Comparison of ENCODE assay signal across 8 cellular contexts in genomic region chr13:44989071-44989889, GRCh38. TPM values are rescaled to one million over a fixed set of nuclear protein-coding genes. Genes with fewer than 3 reads are reported as not detected.
DNase-seq lines count a peak whose midpoint lies in the region; ATAC-seq and FAIRE-seq lines count a peak whose summit lies in the region.

Gene GPALPP1, plus strand, starts transcription at chr13:44989538. Its CDS starts 117 bp downstream, at chr13:44989655.
Gene NUFIP1, minus strand, starts transcription at chr13:44989471. Its CDS starts 35 bp downstream, at chr13:44989436.

- peak; percentile 29 for FAIRE-seq in endometrium (lab: Jason Lieb, UNC)

- H3K4me3 Mint-ChIP-seq in activated CD8-positive, alpha-beta memory T cell treated with anti-CD3 and anti-CD28 coated beads, Interleukin-2, amount 10 ng/mL, durations not matched to agents 7 days and 5 days: peak within 1 kb of the TSS; percentile 99

- DNase-seq in COR-L47 (lab: John Stamatoyannopoulos, UW): peak; percentile 89
- DNase-seq in HT-29 (ENCODE audit: low spot score): peak; percentile 99
- peak; percentile 94 for DNase-seq in NOMO-1 treated with DMSO at 0.1 percent for 48 hours (lab: John Stamatoyannopoulos, UW; ENCODE audit: unreplicated experiment)
- DNase-seq in activated CD8-positive, alpha-beta memory T cell treated with anti-CD3 and anti-CD28 coated beads, Interleukin-2, amount 10 ng/mL, durations not matched to agents 7 days and 5 days: peak; percentile 97
- DNase-seq in mesenteric fat pad (ENCODE audit: low spot score): peak; percentile 94
- DNase-seq in stimulated activated CD8-positive, alpha-beta memory T cell treated with anti-CD3 and anti-CD28 coated beads, Interleukin-15, amount 100 ng/mL, for 1 hour (ENCODE audit: low read depth): peak; percentile 86

- ATAC-seq in GM21360 (IDR thresholded peaks at IDR 0.05; ENCODE audit: unreplicated experiment): peak; percentile 98
- ATAC-seq in activated CD8-positive, alpha-beta memory T cell treated with anti-CD3 and anti-CD28 coated beads, Interleukin-2, amount 10 ng/mL, durations not matched to agents 7 days and 5 days: peak; percentile 97

- peak within 1 kb of the TSS; percentile 99 for H3K27ac Mint-ChIP-seq in activated CD8-positive, alpha-beta memory T cell treated with anti-CD3 and anti-CD28 coated beads, Interleukin-2, amount 10 ng/mL, durations not matched to agents 7 days and 5 days

- H3K4me1 Mint-ChIP-seq in activated CD8-positive, alpha-beta memory T cell treated with anti-CD3 and anti-CD28 coated beads, Interleukin-2, amount 10 ng/mL, durations not matched to agents 7 days and 5 days: peaks cover 48% of the 10 kb centered on the region

- H3K9me3 Mint-ChIP-seq in activated CD8-positive, alpha-beta memory T cell treated with anti-CD3 and anti-CD28 coated beads, Interleukin-2, amount 10 ng/mL, durations not matched to agents 7 days and 5 days (ENCODE audit: low read depth): no peaks in the 10 kb centered on the region

- no peaks in the 10 kb centered on the region for H3K27me3 Mint-ChIP-seq in activated CD8-positive, alpha-beta memory T cell treated with anti-CD3 and anti-CD28 coated beads, Interleukin-2, amount 10 ng/mL, durations not matched to agents 7 days and 5 days

- CTCF ChIA-PET in activated CD8-positive, alpha-beta memory T cell treated with anti-CD3 and anti-CD28 coated beads, Interleukin-2, amount 10 ng/mL, durations not matched to agents 7 days and 5 days (lab: Charles Lee): no interaction called here

- peaks cover 13% of the 10 kb centered on the region for H3K36me3 Mint-ChIP-seq in activated CD8-positive, alpha-beta memory T cell treated with anti-CD3 and anti-CD28 coated beads, Interleukin-2, amount 10 ng/mL, durations not matched to agents 7 days and 5 days

RNA-seq across cellular contexts. Expression of gene GPALPP1, which starts in this region (rescaled TPM):
- total RNA-seq in HT-29 (2014; rRNA removed; shearing (Covaris generic)): 28.2 and 33.1 TPM in 2 replicates
- total RNA-seq in activated CD8-positive, alpha-beta memory T cell treated with anti-CD3 and anti-CD28 coated beads, Interleukin-2, amount 10 ng/mL, durations not matched to agents 7 days and 5 days: 10 to 100 TPM; 28.7 to 29.6 TPM
- total RNA-seq in mesenteric fat pad: 15.3 TPM

RNA-seq across cellular contexts. Expression of gene NUFIP1, which starts in this region (rescaled TPM):
- 2.3 and 3.7 TPM in 2 replicates for total RNA-seq in HT-29 (2014; rRNA removed; shearing (Covaris generic))
- 1 to 10 TPM; 6.0 to 7.7 TPM for total RNA-seq in activated CD8-positive, alpha-beta memory T cell treated with anti-CD3 and anti-CD28 coated beads, Interleukin-2, amount 10 ng/mL, durations not matched to agents 7 days and 5 days
- 5.2 TPM for total RNA-seq in mesenteric fat pad

Comparison
In these comparisons a context has a peak if more than half of its experiments do, and no peak if none do; other contexts are left out.
1. Peak in every context shown above with its lines: DNase-seq and ATAC-seq.